In the genomic region with DNA sequence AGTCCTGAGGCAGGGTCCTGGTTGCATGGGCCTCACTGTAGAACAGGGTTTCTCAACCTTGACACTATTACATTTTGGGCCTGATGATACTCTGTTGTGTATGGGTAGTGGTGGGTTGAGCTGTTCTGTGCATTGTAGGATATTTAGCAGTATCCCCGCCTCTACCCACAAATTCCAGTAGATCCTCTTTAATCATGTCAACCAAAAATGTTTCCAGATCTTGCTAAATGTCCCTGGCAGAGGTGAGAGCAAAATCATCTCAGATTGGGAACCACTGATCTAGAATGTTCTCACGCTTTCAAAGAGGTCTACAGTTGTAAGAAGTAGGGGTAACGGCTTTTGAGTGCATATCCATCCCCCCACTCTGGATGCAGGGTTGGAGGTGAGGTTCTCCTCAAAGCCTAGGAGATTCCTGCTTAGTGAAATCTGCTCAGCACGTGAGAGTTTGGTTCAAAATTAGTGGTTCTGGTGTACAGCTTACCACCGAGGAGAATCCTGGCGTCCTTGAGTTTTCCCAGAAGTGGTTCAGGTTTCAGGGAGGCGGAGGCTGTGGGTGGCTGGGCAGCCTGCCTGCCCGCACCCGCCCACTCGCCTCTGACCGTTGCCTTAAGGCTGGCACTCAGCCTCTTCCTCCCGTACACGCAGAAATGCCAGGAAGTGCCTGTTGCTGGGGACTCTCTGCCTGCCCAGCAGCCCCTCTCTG, we compare ENCODE assay signal across 9 cellular contexts. TPM values are rescaled to one million over a fixed set of nuclear protein-coding genes. Genes with fewer than 3 reads are reported as not detected.
DNase-seq lines count a peak whose midpoint lies in the region; ATAC-seq and TF ChIP-seq lines count a peak whose summit lies in the region.
"Had no signal": no experiment of that assay in that cellular context is flagged by ENCODE, and none has a peak within 500 bp of the region (broad histone marks: within the 10 kb centered on the region; RNA-seq: fewer than 3 reads in every experiment).

No MANE protein-coding gene starts in this region.

- no peak overlapping the region for H3K27ac Mint-ChIP-seq in neural crest cell (ENCODE audit: unreplicated experiment)
- H3K27ac Mint-ChIP-seq: natural killer cell had no signal

- no peak overlapping the region for H3K4me3 ChIP-seq in BE2C (ENCODE audit: low read depth, low read length)

- peak; percentile 27 for ATAC-seq in esophagus mucosa
- ATAC-seq: natural killer cell had no signal

- no peaks in the 10 kb centered on the region for H3K27me3 ChIP-seq in BE2C

- H3K36me3 ChIP-seq in BE2C: no peaks in the 10 kb centered on the region

- H3K27me3 Mint-ChIP-seq in neural crest cell (ENCODE audit: low read depth): no peaks in the 10 kb centered on the region

- DNase-seq in AG20443 (ENCODE audit: low spot score): peak; percentile 66
- DNase-seq in NCI-H510A treated with DMSO at 0.1 percent for 48 hours (lab: John Stamatoyannopoulos, UW): peak; percentile 32
- DNase-seq in neural crest cell (ENCODE audit: low read depth, low spot score): no peak
- no peak for DNase-seq in stimulated activated CD4-positive, alpha-beta T cell treated with anti-CD3 and anti-CD28 coated beads, Interleukin-4, amount 100 ng/mL, for 1 hour
- DNase-seq in A172 (ENCODE audit: low spot score): no peak
- DNase-seq in 8988T: no peak
- DNase-seq in BE2C: no peak
- DNase-seq: natural killer cell had no signal

- peaks cover 14% of the 10 kb centered on the region for H3K36me3 Mint-ChIP-seq in neural crest cell (ENCODE audit: low read depth)
- H3K36me3 Mint-ChIP-seq: natural killer cell had no signal

- no peaks in the 10 kb centered on the region for H3K9me3 ChIP-seq in BE2C

- TF ChIP-seq CTCF in neural crest cell (conservative IDR thresholded peaks at IDR 0.05): no peak
- TF ChIP-seq CTCF in BE2C (IDR thresholded peaks at IDR 0.05; ENCODE audit: low read depth, low read length): no peak

- peak overlapping the region; percentile 85 for H3K4me3 Mint-ChIP-seq in neural crest cell
- H3K4me3 Mint-ChIP-seq: natural killer cell had no signal

- H3K4me1 ChIP-seq in BE2C: no peaks in the 10 kb centered on the region

- H3K4me1 Mint-ChIP-seq in neural crest cell: peaks cover 45% of the 10 kb centered on the region

- H3K9me3 Mint-ChIP-seq in neural crest cell: peaks cover 4% of the 10 kb centered on the region
- H3K9me3 Mint-ChIP-seq: natural killer cell had no signal

RNA-seq across cellular contexts. Expression of a gene that starts 5.3 kb away (rescaled TPM):
- total RNA-seq in esophagus mucosa: 1.5 TPM
- total RNA-seq in neural crest cell: 77.1 and 79.1 TPM in 2 replicates
- 1.2 and 1.3 TPM in 2 replicates for total RNA-seq in A172 (2014; rRNA removed; shearing (Covaris generic))
- 3.8 TPM for polyA plus RNA-seq in BE2C (2012; ENCODE audit: insufficient read depth, insufficient read length, low read depth)

RNA-seq across cellular contexts. Expression of a gene that starts 37.2 kb away (rescaled TPM):
- total RNA-seq in esophagus mucosa: 3.5 TPM
- 26.2 and 26.5 TPM in 2 replicates for total RNA-seq in neural crest cell
- total RNA-seq in A172 (2014; rRNA removed; shearing (Covaris generic)): 10.9 and 13.6 TPM in 2 replicates
- 4.2 TPM for polyA plus RNA-seq in BE2C (2012; ENCODE audit: insufficient read depth, insufficient read length, low read depth)

Comparison
In these comparisons a context has a peak if more than half of its experiments do, and no peak if none do; other contexts are left out.
1. DNase-seq: peak in AG20443 (single experiment) and NCI-H510A treated with DMSO at 0.1 percent for 48 hours (single experiment); none in neural crest cell (single experiment), stimulated activated CD4-positive, alpha-beta T cell treated with anti-CD3 and anti-CD28 coated beads, Interleukin-4, amount 100 ng/mL, for 1 hour (single experiment), A172 (single experiment), 8988T (single experiment) and BE2C (single experiment).
2. RNA of a gene that starts 5.3 kb away (total RNA-seq): 77.1 to 79.1 TPM in neural crest cell; 1.5 TPM in esophagus mucosa (single experiment) and 1.2 to 1.3 TPM in A172; every median in the first group is over 10 times any median in the second.